ENCODE assay signal across 1 cellular context in the genomic region with DNA sequence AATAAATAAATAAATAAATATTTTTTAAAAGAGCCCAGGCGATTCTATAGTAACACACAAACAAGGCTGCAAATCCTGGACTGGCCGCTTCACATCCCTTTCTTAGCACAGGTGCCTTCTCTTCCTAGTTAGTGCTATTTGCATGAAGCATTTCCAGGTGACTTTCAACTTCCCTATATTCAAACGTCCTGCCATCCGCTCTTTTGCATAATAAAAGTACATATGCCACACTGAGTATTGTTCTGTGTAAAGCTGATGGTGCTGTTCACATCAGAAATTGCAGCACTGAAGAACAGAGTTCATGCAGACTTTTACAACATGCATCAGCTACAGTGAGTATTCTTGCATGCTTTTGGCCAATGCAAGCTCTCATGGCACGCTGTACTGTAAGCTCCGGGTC.
TF ChIP-seq lines count a peak whose summit lies in the region.

No MANE protein-coding gene starts in this region.

TF ChIP-seq in GM23338, 12 proteins besides CTCF, POLR2A, EP300 and RAD21 (continued from another document):
- TF ChIP-seq, protein P1, sequence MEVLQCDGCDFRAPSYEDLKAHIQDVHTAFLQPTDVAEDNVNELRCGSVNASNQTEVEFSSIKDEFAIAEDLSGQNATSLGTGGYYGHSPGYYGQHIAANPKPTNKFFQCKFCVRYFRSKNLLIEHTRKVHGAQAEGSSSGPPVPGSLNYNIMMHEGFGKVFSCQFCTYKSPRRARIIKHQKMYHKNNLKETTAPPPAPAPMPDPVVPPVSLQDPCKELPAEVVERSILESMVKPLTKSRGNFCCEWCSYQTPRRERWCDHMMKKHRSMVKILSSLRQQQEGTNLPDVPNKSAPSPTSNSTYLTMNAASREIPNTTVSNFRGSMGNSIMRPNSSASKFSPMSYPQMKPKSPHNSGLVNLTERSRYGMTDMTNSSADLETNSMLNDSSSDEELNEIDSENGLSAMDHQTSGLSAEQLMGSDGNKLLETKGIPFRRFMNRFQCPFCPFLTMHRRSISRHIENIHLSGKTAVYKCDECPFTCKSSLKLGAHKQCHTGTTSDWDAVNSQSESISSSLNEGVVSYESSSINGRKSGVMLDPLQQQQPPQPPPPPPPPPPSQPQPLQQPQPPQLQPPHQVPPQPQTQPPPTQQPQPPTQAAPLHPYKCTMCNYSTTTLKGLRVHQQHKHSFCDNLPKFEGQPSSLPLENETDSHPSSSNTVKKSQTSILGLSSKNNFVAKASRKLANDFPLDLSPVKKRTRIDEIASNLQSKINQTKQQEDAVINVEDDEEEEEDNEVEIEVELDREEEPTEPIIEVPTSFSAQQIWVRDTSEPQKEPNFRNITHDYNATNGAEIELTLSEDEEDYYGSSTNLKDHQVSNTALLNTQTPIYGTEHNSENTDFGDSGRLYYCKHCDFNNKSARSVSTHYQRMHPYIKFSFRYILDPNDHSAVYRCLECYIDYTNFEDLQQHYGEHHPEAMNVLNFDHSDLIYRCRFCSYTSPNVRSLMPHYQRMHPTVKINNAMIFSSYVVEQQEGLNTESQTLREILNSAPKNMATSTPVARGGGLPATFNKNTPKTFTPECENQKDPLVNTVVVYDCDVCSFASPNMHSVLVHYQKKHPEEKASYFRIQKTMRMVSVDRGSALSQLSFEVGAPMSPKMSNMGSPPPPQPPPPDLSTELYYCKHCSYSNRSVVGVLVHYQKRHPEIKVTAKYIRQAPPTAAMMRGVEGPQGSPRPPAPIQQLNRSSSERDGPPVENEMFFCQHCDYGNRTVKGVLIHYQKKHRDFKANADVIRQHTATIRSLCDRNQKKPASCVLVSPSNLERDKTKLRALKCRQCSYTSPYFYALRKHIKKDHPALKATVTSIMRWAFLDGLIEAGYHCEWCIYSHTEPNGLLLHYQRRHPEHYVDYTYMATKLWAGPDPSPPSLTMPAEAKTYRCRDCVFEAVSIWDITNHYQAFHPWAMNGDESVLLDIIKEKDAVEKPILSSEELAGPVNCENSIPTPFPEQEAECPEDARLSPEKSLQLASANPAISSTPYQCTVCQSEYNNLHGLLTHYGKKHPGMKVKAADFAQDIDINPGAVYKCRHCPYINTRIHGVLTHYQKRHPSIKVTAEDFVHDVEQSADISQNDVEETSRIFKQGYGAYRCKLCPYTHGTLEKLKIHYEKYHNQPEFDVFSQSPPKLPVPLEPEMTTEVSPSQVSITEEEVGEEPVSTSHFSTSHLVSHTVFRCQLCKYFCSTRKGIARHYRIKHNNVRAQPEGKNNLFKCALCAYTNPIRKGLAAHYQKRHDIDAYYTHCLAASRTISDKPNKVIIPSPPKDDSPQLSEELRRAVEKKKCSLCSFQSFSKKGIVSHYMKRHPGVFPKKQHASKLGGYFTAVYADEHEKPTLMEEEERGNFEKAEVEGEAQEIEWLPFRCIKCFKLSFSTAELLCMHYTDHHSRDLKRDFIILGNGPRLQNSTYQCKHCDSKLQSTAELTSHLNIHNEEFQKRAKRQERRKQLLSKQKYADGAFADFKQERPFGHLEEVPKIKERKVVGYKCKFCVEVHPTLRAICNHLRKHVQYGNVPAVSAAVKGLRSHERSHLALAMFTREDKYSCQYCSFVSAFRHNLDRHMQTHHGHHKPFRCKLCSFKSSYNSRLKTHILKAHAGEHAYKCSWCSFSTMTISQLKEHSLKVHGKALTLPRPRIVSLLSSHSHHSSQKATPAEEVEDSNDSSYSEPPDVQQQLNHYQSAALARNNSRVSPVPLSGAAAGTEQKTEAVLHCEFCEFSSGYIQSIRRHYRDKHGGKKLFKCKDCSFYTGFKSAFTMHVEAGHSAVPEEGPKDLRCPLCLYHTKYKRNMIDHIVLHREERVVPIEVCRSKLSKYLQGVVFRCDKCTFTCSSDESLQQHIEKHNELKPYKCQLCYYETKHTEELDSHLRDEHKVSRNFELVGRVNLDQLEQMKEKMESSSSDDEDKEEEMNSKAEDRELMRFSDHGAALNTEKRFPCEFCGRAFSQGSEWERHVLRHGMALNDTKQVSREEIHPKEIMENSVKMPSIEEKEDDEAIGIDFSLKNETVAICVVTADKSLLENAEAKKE (CRISPR knock-in tag; IDR thresholded peaks at IDR 0.05): no peak
- TF ChIP-seq, protein P2, sequence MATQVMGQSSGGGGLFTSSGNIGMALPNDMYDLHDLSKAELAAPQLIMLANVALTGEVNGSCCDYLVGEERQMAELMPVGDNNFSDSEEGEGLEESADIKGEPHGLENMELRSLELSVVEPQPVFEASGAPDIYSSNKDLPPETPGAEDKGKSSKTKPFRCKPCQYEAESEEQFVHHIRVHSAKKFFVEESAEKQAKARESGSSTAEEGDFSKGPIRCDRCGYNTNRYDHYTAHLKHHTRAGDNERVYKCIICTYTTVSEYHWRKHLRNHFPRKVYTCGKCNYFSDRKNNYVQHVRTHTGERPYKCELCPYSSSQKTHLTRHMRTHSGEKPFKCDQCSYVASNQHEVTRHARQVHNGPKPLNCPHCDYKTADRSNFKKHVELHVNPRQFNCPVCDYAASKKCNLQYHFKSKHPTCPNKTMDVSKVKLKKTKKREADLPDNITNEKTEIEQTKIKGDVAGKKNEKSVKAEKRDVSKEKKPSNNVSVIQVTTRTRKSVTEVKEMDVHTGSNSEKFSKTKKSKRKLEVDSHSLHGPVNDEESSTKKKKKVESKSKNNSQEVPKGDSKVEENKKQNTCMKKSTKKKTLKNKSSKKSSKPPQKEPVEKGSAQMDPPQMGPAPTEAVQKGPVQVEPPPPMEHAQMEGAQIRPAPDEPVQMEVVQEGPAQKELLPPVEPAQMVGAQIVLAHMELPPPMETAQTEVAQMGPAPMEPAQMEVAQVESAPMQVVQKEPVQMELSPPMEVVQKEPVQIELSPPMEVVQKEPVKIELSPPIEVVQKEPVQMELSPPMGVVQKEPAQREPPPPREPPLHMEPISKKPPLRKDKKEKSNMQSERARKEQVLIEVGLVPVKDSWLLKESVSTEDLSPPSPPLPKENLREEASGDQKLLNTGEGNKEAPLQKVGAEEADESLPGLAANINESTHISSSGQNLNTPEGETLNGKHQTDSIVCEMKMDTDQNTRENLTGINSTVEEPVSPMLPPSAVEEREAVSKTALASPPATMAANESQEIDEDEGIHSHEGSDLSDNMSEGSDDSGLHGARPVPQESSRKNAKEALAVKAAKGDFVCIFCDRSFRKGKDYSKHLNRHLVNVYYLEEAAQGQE (IDR thresholded peaks at IDR 0.05; ENCODE audit: unreplicated experiment): no peak
- no peak for TF ChIP-seq STAT1 (IDR thresholded peaks at IDR 0.05; ENCODE audit: unreplicated experiment)
- TF ChIP-seq POLR2AphosphoS5 (IDR thresholded peaks at IDR 0.05; ENCODE audit: low read depth): no peak
- TF ChIP-seq ZNF331 (CRISPR knock-in tag; IDR thresholded peaks at IDR 0.05; ENCODE audit: low read depth): no peak
